Comparison of ENCODE assay signal across 31 cellular contexts in genomic region chr9:89610391-89610925, GRCh38.
"Had no signal": no experiment of that assay in that cellular context is flagged by ENCODE, and none has a peak within 500 bp of the region (broad histone marks: within the 10 kb centered on the region; RNA-seq: fewer than 3 reads in every experiment).

No MANE protein-coding gene starts in this region.

- H3K9me3 ChIP-seq: adrenal gland, body of pancreas, colonic mucosa, esophagus squamous epithelium, lower lobe of right lung, neutrophil, ovary, right lobe of liver, thoracic aorta, vagina had no signal

- H3K4me3 Mint-ChIP-seq: activated CD8-positive, alpha-beta T cell treated with anti-CD3 and anti-CD28 coated beads, Interleukin-2, amount 10 ng/mL, durations not matched to agents 7 days and 5 days; stimulated activated naive CD8-positive, alpha-beta T cell treated with anti-CD3 and anti-CD28 coated beads, Interleukin-15, Interleukin-2, amounts not matched to agents 100 ng/mL and 50 ng/mL, for 24 hours; type B pancreatic cell had no signal

- H3K36me3 Mint-ChIP-seq: activated naive CD4-positive, alpha-beta T cell treated with anti-CD3 and anti-CD28 coated beads, Interleukin-2, amount 50 U/mL, for 72 hours; type B pancreatic cell had no signal

- H3K4me3 ChIP-seq: adrenal gland, body of pancreas, colonic mucosa, esophagus squamous epithelium, heart right ventricle, lower lobe of right lung, ovary, right lobe of liver, thoracic aorta, vagina had no signal

- H3K27ac ChIP-seq: adrenal gland, body of pancreas, colonic mucosa, epithelial cell of prostate, esophagus squamous epithelium, heart right ventricle, lower lobe of right lung, neutrophil, ovary, right lobe of liver, thoracic aorta, vagina had no signal

- H3K27me3 ChIP-seq: adrenal gland, body of pancreas, colonic mucosa, esophagus squamous epithelium, heart right ventricle, neutrophil, ovary, right lobe of liver, vagina had no signal

- H3K36me3 ChIP-seq: colonic mucosa, esophagus squamous epithelium, heart right ventricle, lower lobe of right lung, neutrophil, ovary, thoracic aorta, vagina had no signal

- DNase-seq: activated CD4-positive, alpha-beta T cell treated with anti-CD3 and anti-CD28 coated beads for 4 hours; activated CD4-positive, CD25-positive, alpha-beta regulatory T cell; activated CD8-positive, alpha-beta T cell treated with anti-CD3 and anti-CD28 coated beads, Interleukin-2, amount 10 ng/mL, durations not matched to agents 7 days and 5 days; activated effector memory CD4-positive, alpha-beta T cell treated with anti-CD3 and anti-CD28 coated beads, Interleukin-2, amount 50 U/mL, for 16 hours; activated T-cell treated with anti-CD3 and anti-CD28 coated beads for 4 hours; adrenal gland; cerebellar nuclear complex; colonic mucosa; effector CD8-positive, alpha-beta T cell; esophagus squamous epithelium; foreskin melanocyte; heart right ventricle; kidney glomerular epithelial cell; lower lobe of right lung; mesendoderm; right lobe of liver; stimulated activated CD4-positive, alpha-beta T cell treated with anti-CD3 and anti-CD28 coated beads, Interleukin-2, amount 100 ng/mL, for 48 hours; T-helper 1 cell had no signal

- H3K9me3 Mint-ChIP-seq: activated naive CD4-positive, alpha-beta T cell treated with anti-CD3 and anti-CD28 coated beads, Interleukin-2, amount 50 U/mL, for 72 hours; activated T-helper 1 cell treated with anti-CD3 and anti-CD28 coated beads, Interleukin-12 subunit alpha, Interleukin-12 subunit beta, Interleukin-2, Interleukin-4 antibody, amounts not matched to agents 30 ng/mL and 10 ng/mL and 1 ng/mL, durations not matched to agents 14 hours and 24 hours and 36 hours; stimulated activated naive CD8-positive, alpha-beta T cell treated with anti-CD3 and anti-CD28 coated beads, Interleukin-15, Interleukin-2, amounts not matched to agents 100 ng/mL and 50 ng/mL, for 24 hours had no signal

- ATAC-seq: activated CD8-positive, alpha-beta T cell treated with anti-CD3 and anti-CD28 coated beads, Interleukin-2, amount 10 ng/mL, durations not matched to agents 7 days and 5 days; activated naive CD4-positive, alpha-beta T cell treated with anti-CD3 and anti-CD28 coated beads, Interleukin-2, amount 50 U/mL, for 72 hours; body of pancreas; heart right ventricle; left lobe of liver; lower lobe of right lung; right lobe of liver had no signal

- H3K27ac Mint-ChIP-seq: activated CD8-positive, alpha-beta T cell treated with anti-CD3 and anti-CD28 coated beads, Interleukin-2, amount 10 ng/mL, durations not matched to agents 7 days and 5 days; activated naive CD4-positive, alpha-beta T cell treated with anti-CD3 and anti-CD28 coated beads, Interleukin-2, amount 50 U/mL, for 72 hours; activated T-helper 1 cell treated with anti-CD3 and anti-CD28 coated beads, Interleukin-12 subunit alpha, Interleukin-12 subunit beta, Interleukin-2, Interleukin-4 antibody, amounts not matched to agents 30 ng/mL and 10 ng/mL and 1 ng/mL, durations not matched to agents 14 hours and 24 hours and 36 hours; nephron; progenitor cell of endocrine pancreas; stimulated activated naive CD8-positive, alpha-beta T cell treated with anti-CD3 and anti-CD28 coated beads, Interleukin-15, Interleukin-2, amounts not matched to agents 100 ng/mL and 50 ng/mL, for 24 hours; type B pancreatic cell had no signal

- H3K4me1 ChIP-seq: colonic mucosa had no signal
